10 cellular contexts compared by ENCODE assay signal in genomic region chr7:18357691-18358090, GRCh38.
DNase-seq lines count a peak whose midpoint lies in the region; ATAC-seq and TF ChIP-seq lines count a peak whose summit lies in the region.
"Had no signal": no experiment of that assay in that cellular context is flagged by ENCODE, and none has a peak within 500 bp of the region (broad histone marks: within the 10 kb centered on the region; RNA-seq: fewer than 3 reads in every experiment).

No MANE protein-coding gene starts in this region.

- no TSS peak for BruUV-seq in IMR-90 (replicated peaks; lab: Mats Ljungman, UMichigan)

- no peak for TF ChIP-seq RAD21 in IMR-90 (IDR thresholded peaks at IDR 0.05; ENCODE audit: low read length)

- TF ChIP-seq CTCF in IMR-90 (conservative IDR thresholded peaks at IDR 0.05; ENCODE audit: low read depth, low read length) (0 out of 2 replicates have a peak, but pooled peaks have one; percentile 17), chondrocyte (IDR thresholded peaks at IDR 0.05) (peak; percentile 61), thoracic aorta (IDR thresholded peaks at IDR 0.05) (peak; percentile 11)

- POLR2A ChIA-PET in IMR-90 (lab: Charles Lee; ENCODE audit: unreplicated experiment): no interaction called here

- no peak overlapping the region for H4K91ac ChIP-seq in IMR-90 (ENCODE audit: insufficient read depth, low read depth, low read length)

- H3K27me3 Mint-ChIP-seq in activated T-cell treated with anti-CD3 and anti-CD28 coated beads, Interleukin-2, amount 50 U/mL, for 4 hours (ENCODE audit: low read depth): peaks cover 2% of the 10 kb centered on the region
- H3K27me3 Mint-ChIP-seq in chondrocyte (ENCODE audit: low read depth): no peaks in the 10 kb centered on the region
- H3K27me3 Mint-ChIP-seq in activated CD8-positive, alpha-beta memory T cell treated with anti-CD3 and anti-CD28 coated beads, Interleukin-2, amount 10 ng/mL, durations not matched to agents 7 days and 5 days: peaks cover 4% of the 10 kb centered on the region

- H2BK5ac ChIP-seq in IMR-90 (ENCODE audit: low read depth, low read length, poor library complexity, severe bottlenecking): no peak overlapping the region

- H3K27me3 ChIP-seq in IMR-90 (ENCODE audit: control insufficient read depth, insufficient read depth, low read length): no peaks in the 10 kb centered on the region
- no peaks in the 10 kb centered on the region for H3K27me3 ChIP-seq in thoracic aorta (replicated peaks; ENCODE audit: insufficient read depth)

- H3K36me3 ChIP-seq in IMR-90 (ENCODE audit: control insufficient read depth, insufficient read depth, low read length): no peaks in the 10 kb centered on the region
- no peaks in the 10 kb centered on the region for H3K36me3 ChIP-seq in thoracic aorta

- H3K27ac Mint-ChIP-seq in chondrocyte (ENCODE audit: unreplicated experiment): no peak overlapping the region
- no peak overlapping the region for H3K27ac Mint-ChIP-seq in activated CD8-positive, alpha-beta memory T cell treated with anti-CD3 and anti-CD28 coated beads, Interleukin-2, amount 10 ng/mL, durations not matched to agents 7 days and 5 days

- no peak overlapping the region for H3K4ac ChIP-seq in IMR-90 (ENCODE audit: low read depth, low read length)

- no peak overlapping the region for H2AFZ ChIP-seq in IMR-90 (replicated peaks; ENCODE audit: low read length, poor library complexity)

- no peaks in the 10 kb centered on the region for H3K9me3 Mint-ChIP-seq in activated T-cell treated with anti-CD3 and anti-CD28 coated beads, Interleukin-2, amount 50 U/mL, for 4 hours
- H3K9me3 Mint-ChIP-seq in chondrocyte (ENCODE audit: low read depth): no peaks in the 10 kb centered on the region
- H3K9me3 Mint-ChIP-seq in activated CD8-positive, alpha-beta memory T cell treated with anti-CD3 and anti-CD28 coated beads, Interleukin-2, amount 10 ng/mL, durations not matched to agents 7 days and 5 days (ENCODE audit: low read depth): no peaks in the 10 kb centered on the region

- no peak overlapping the region for H3K18ac ChIP-seq in IMR-90 (ENCODE audit: low read depth, low read length)

- no peak overlapping the region for H3K4me2 ChIP-seq in IMR-90 (ENCODE audit: low read depth, low read length)

- H3K9me1 ChIP-seq in IMR-90 (ENCODE audit: insufficient read depth, low read length): no peaks in the 10 kb centered on the region

- H3K56ac ChIP-seq in IMR-90 (ENCODE audit: extremely low read depth, insufficient read depth, low read length): no peak overlapping the region

- peak overlapping the region in 1 of 2 experiments; percentile 35; a peak in 1 of 4 replicates for H4K8ac ChIP-seq in IMR-90 (ENCODE audit: low read depth in 2 of 2, low read length in 2 of 2)

- no peak for TF ChIP-seq POLR2A in IMR-90 (IDR thresholded peaks at IDR 0.05; ENCODE audit: low read depth, low read length)

- H3K9me3 ChIP-seq in IMR-90 (ENCODE audit: control insufficient read depth, insufficient read depth, low read length) (no peaks in the 10 kb centered on the region), thoracic aorta (no peaks in the 10 kb centered on the region)

- H3K4me3 Mint-ChIP-seq in activated T-cell treated with anti-CD3 and anti-CD28 coated beads, Interleukin-2, amount 50 U/mL, for 4 hours: no peak overlapping the region
- H3K4me3 Mint-ChIP-seq in chondrocyte (ENCODE audit: unreplicated experiment): no peak overlapping the region
- H3K4me3 Mint-ChIP-seq in activated CD8-positive, alpha-beta memory T cell treated with anti-CD3 and anti-CD28 coated beads, Interleukin-2, amount 10 ng/mL, durations not matched to agents 7 days and 5 days: no peak overlapping the region

- DNase-seq in activated T-cell treated with anti-CD3 and anti-CD28 coated beads, Interleukin-2, amount 50 U/mL, for 4 hours: no peak
- no peak for DNase-seq in activated T-cell treated with anti-CD3 and anti-CD28 coated beads, Interleukin-2, amount 50 U/mL, for 1 hour
- DNase-seq in IMR-90 (peak; percentile 6), chondrocyte (ENCODE audit: low spot score) (no peak), thoracic aorta (ENCODE audit: low spot score) (no peak), left cardiac atrium (no peak)
- DNase-seq in activated CD8-positive, alpha-beta memory T cell treated with anti-CD3 and anti-CD28 coated beads, Interleukin-2, amount 10 ng/mL, durations not matched to agents 7 days and 5 days: no peak
- DNase-seq in stimulated activated CD8-positive, alpha-beta memory T cell treated with anti-CD3 and anti-CD28 coated beads, Interleukin-4, amount 100 ng/mL, for 48 hours: no peak
- DNase-seq: GF-D8, islet precursor cell had no signal

- peak; percentile 18 to 52 for ATAC-seq in activated T-cell treated with anti-CD3 and anti-CD28 coated beads, Interleukin-2, amount 50 U/mL, for 4 hours
- ATAC-seq in IMR-90 (ENCODE audit: low read depth) (no peak), thoracic aorta (ENCODE audit: insufficient number of reproducible peaks, low FRiP score, low read depth) (no peak), left cardiac atrium (no peak)
- no peak for ATAC-seq in activated CD8-positive, alpha-beta memory T cell treated with anti-CD3 and anti-CD28 coated beads, Interleukin-2, amount 10 ng/mL, durations not matched to agents 7 days and 5 days

- H3K9ac ChIP-seq in IMR-90 (ENCODE audit: low read depth, low read length): no peak overlapping the region

- H2BK20ac ChIP-seq in IMR-90 (ENCODE audit: low read depth, low read length): peak overlapping the region; percentile 63; the same call in 1 of the 2 replicates

- H3K23ac ChIP-seq in IMR-90 (ENCODE audit: low read depth, low read length): no peak overlapping the region

- no peak overlapping the region for H3K27ac ChIP-seq in IMR-90 (ENCODE audit: insufficient read depth, low read length)
- no peak overlapping the region for H3K27ac ChIP-seq in thoracic aorta

- dilution Hi-C loops in IMR-90 (cut with HindIII; ENCODE audit: low sequenced_read_pairs, unreplicated experiment): no loop called here

- WGBS in IMR-90 (ENCODE audit: extremely low coverage in 2 of 2, insufficient read length in 1 of 2), 2 experiments: no CpG with 5 or more reads among the region's 1 CpG

- H2BK15ac ChIP-seq in IMR-90 (ENCODE audit: low read depth, low read length): no peak overlapping the region

- H3K4me1 Mint-ChIP-seq in activated T-cell treated with anti-CD3 and anti-CD28 coated beads, Interleukin-2, amount 50 U/mL, for 4 hours (ENCODE audit: low read depth): peaks cover 5% of the 10 kb centered on the region
- peaks cover 14% of the 10 kb centered on the region for H3K4me1 Mint-ChIP-seq in chondrocyte (ENCODE audit: low read depth)
- H3K4me1 Mint-ChIP-seq in activated CD8-positive, alpha-beta memory T cell treated with anti-CD3 and anti-CD28 coated beads, Interleukin-2, amount 10 ng/mL, durations not matched to agents 7 days and 5 days: peaks cover 5% of the 10 kb centered on the region

- in situ Hi-C loops in IMR-90 (cut with MboI; ENCODE audit: low sequenced_read_pairs): loop anchor here (10.0 to 25.0 kb wide), 5 partner anchors 207 to 1307 kb away; partner anchors contain the start of gene TWIST1

- peak overlapping the region; percentile 78; the same call in 1 of the 2 replicates for H2AK5ac ChIP-seq in IMR-90 (ENCODE audit: low read depth, low read length)

- no peaks in the 10 kb centered on the region for H3K79me1 ChIP-seq in IMR-90 (ENCODE audit: low read depth in 1 of 2, low read length in 2 of 2)

- CTCF ChIA-PET in IMR-90 (lab: Yijun Ruan, JAX): interaction anchor here (0.6 to 1.1 kb wide), 4 partner anchors 16 to 435 kb away, joined by 3 to 5 read pairs (median 3); no protein-coding TSS in a partner anchor
- CTCF ChIA-PET in activated CD8-positive, alpha-beta memory T cell treated with anti-CD3 and anti-CD28 coated beads, Interleukin-2, amount 10 ng/mL, durations not matched to agents 7 days and 5 days (lab: Charles Lee): interaction anchor here (0.9 to 1.3 kb wide), 2 partner anchors 9 to 138 kb away, joined by 3 to 5 read pairs; partner anchors contain the start of gene HDAC9

- H4K5ac ChIP-seq in IMR-90 (ENCODE audit: low read depth, low read length): no peak overlapping the region

- H3K14ac ChIP-seq in IMR-90 (replicated peaks; ENCODE audit: low read depth, low read length): 0 out of 2 replicates have a peak overlapping the region, but pooled peaks have one; percentile 28

- no peaks in the 10 kb centered on the region for H4K20me1 ChIP-seq in IMR-90 (ENCODE audit: insufficient read depth, low read length)

- H3K4me3 ChIP-seq in IMR-90 (ENCODE audit: insufficient read depth, low read depth, low read length): no peak overlapping the region
- no peak overlapping the region for H3K4me3 ChIP-seq in thoracic aorta

- H2AK9ac ChIP-seq in IMR-90 (replicated peaks; ENCODE audit: low read depth, low read length, poor library complexity): no peak overlapping the region

- peaks cover 6% of the 10 kb centered on the region for H3K4me1 ChIP-seq in IMR-90 (ENCODE audit: control insufficient read depth, insufficient read depth, low read length)
- H3K4me1 ChIP-seq in thoracic aorta (ENCODE audit: control insufficient read depth in 1 of 2, low read depth in 2 of 2): peaks cover 6 to 15% of the 10 kb centered on the region in 2 donors

- intact Hi-C loops in IMR-90 (cut with micrococcal nuclease): loop anchor here (5.0 kb wide), 1 partner anchor 145 kb away; no protein-coding TSS in a partner anchor
- intact Hi-C loops in left cardiac atrium (cut with DNase I): loop anchor here (10.0 kb wide), 4 partner anchors 137 to 1307 kb away; partner anchors contain the start of gene HDAC9 (in 1 of the 2)

- H3K36me3 Mint-ChIP-seq in activated T-cell treated with anti-CD3 and anti-CD28 coated beads, Interleukin-2, amount 50 U/mL, for 4 hours (ENCODE audit: insufficient read depth): no peaks in the 10 kb centered on the region
- no peaks in the 10 kb centered on the region for H3K36me3 Mint-ChIP-seq in chondrocyte (ENCODE audit: low read depth)
- H3K36me3 Mint-ChIP-seq in activated CD8-positive, alpha-beta memory T cell treated with anti-CD3 and anti-CD28 coated beads, Interleukin-2, amount 10 ng/mL, durations not matched to agents 7 days and 5 days: no peaks in the 10 kb centered on the region

- H2BK120ac ChIP-seq in IMR-90 (ENCODE audit: low read depth, low read length): peak overlapping the region; percentile 74

TF ChIP-seq in IMR-90, 13 proteins besides CTCF, POLR2A, EP300 and RAD21 (continues in another document):
- TF ChIP-seq USF2 (IDR thresholded peaks at IDR 0.05; ENCODE audit: low read depth, low read length): no peak
- no peak for TF ChIP-seq RCOR1 (IDR thresholded peaks at IDR 0.05; ENCODE audit: insufficient replicate concordance, low read length)
- TF ChIP-seq MXI1 (IDR thresholded peaks at IDR 0.05; ENCODE audit: borderline replicate concordance, low read depth, low read length): no peak
- TF ChIP-seq SMC3 (IDR thresholded peaks at IDR 0.05; ENCODE audit: low read depth, low read length): no peak
- no peak for TF ChIP-seq FOS (IDR thresholded peaks at IDR 0.05; ENCODE audit: low read depth, low read length)

Comparison
In these comparisons a context has a peak if more than half of its experiments do, and no peak if none do; other contexts are left out.
1. ATAC-seq: peak in activated T-cell treated with anti-CD3 and anti-CD28 coated beads, Interleukin-2, amount 50 U/mL, for 4 hours (2 of 2); none in IMR-90 (single experiment), thoracic aorta (single experiment), activated CD8-positive, alpha-beta memory T cell treated with anti-CD3 and anti-CD28 coated beads, Interleukin-2, amount 10 ng/mL, durations not matched to agents 7 days and 5 days (single experiment) and left cardiac atrium (0 of 2).
2. CTCF ChIP-seq: peak in every context shown above with its lines; median percentile 61 in chondrocyte; 17 in IMR-90; 11 in thoracic aorta.